Comparison of ENCODE assay signal across 13 cellular contexts in the genomic region with DNA sequence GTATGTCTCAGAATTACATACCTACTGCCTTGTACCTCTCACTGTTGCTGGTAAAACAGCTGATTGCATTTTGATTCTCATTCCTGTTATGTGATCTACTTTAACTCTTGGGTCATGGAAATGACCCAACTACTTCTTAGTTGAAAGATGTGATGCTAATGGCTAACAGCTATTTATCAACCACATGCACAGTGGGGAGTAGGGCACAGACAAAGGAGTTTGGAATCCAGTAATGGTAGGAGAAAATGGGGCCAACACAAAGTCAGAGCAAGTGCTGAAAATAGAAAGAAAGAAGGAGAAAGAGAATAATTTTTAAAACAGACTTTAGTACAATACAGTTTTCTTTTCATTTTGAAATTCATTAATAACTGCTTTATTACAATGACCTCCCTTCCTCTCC.
DNase-seq lines count a peak whose midpoint lies in the region; ATAC-seq and TF ChIP-seq lines count a peak whose summit lies in the region.
"Had no signal": no experiment of that assay in that cellular context is flagged by ENCODE, and none has a peak within 500 bp of the region (broad histone marks: within the 10 kb centered on the region; RNA-seq: fewer than 3 reads in every experiment).

No MANE protein-coding gene starts in this region.

- H3K4me3 ChIP-seq in astrocyte of the cerebellum (ENCODE audit: low read depth, low read length): no peak overlapping the region
- H3K4me3 ChIP-seq in iPS-20b (ENCODE audit: low read length): 0 out of 2 replicates have a peak overlapping the region, but pooled peaks have one; percentile 1
- H3K4me3 ChIP-seq: A549 had no signal

- H3K9ac ChIP-seq in iPS-20b (ENCODE audit: low read depth, low read length): no peak overlapping the region

- no peak for TF ChIP-seq CTCF in astrocyte of the cerebellum (IDR thresholded peaks at IDR 0.05; ENCODE audit: low read depth, low read length, missing control alignments)

- in situ Hi-C loops in astrocyte of the cerebellum (cut with HindIII; ENCODE audit: low sequenced_read_pairs): no loop called here

- H3K36me3 ChIP-seq in iPS-20b (ENCODE audit: insufficient read depth, low read depth, low read length): no peaks in the 10 kb centered on the region
- H3K36me3 ChIP-seq: BE2C had no signal

- ATAC-seq in GM19328 (IDR thresholded peaks at IDR 0.05; ENCODE audit: unreplicated experiment): no peak
- ATAC-seq in GM19395 (IDR thresholded peaks at IDR 0.05; ENCODE audit: unreplicated experiment): no peak
- ATAC-seq: A549, HCT116 had no signal

- H3K27ac ChIP-seq in iPS-20b (ENCODE audit: low read length): no peak overlapping the region
- H3K27ac ChIP-seq: A549, C4-2B had no signal

- DNase-seq in NCI-H69 (lab: John Stamatoyannopoulos, UW) (peak; percentile 45), astrocyte of the cerebellum (ENCODE audit: low read depth) (peak; percentile 19), dermis blood vessel endothelial cell (no peak)
- DNase-seq: BE2C; CD4-positive, alpha-beta memory T cell; DMS79; IMR-90 had no signal

- H3K4me1 ChIP-seq in iPS-20b (ENCODE audit: insufficient read depth, low read length): peaks cover 13% of the 10 kb centered on the region; the same call in 1 of the 2 replicates
- H3K4me1 ChIP-seq: A549, BE2C had no signal

- no peaks in the 10 kb centered on the region for H3K9me3 ChIP-seq in iPS-20b (ENCODE audit: insufficient read depth, low read depth, low read length)
- H3K9me3 ChIP-seq: A549, BE2C had no signal

- H3K27me3 ChIP-seq in iPS-20b (ENCODE audit: insufficient read depth, low read length): no peaks in the 10 kb centered on the region
- H3K27me3 ChIP-seq: BE2C had no signal
